30 cellular contexts compared by ENCODE assay signal in the genomic region with DNA sequence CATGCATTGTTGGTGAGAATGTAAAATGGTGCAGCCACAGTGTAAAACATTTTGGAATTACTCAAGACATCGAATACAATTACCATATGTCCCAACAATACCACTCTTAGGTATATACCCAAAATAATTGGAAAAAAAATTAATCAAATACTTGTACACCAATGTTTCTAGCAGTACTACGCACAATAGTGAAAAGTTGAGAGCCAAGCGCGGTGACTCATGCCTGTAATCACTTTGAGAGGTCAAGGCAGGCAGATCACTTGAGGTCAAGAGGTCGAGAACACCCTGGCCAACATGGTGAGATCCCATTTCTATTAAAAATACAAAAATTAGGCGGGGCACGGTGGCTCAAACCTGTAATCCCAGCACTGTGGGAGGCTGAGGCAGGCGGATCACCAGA. TPM values are rescaled to one million over a fixed set of nuclear protein-coding genes. Genes with fewer than 3 reads are reported as not detected.
"Had no signal": no experiment of that assay in that cellular context is flagged by ENCODE, and none has a peak within 500 bp of the region (broad histone marks: within the 10 kb centered on the region; RNA-seq: fewer than 3 reads in every experiment).

No MANE protein-coding gene starts in this region.

- H3K27ac ChIP-seq: stomach, suprapubic skin, testis, thoracic aorta, thyroid gland, tibial artery, tibial nerve, transverse colon, upper lobe of left lung, upper lobe of right lung, uterus, vagina had no signal

- H3K9me3 Mint-ChIP-seq: stimulated activated effector memory CD8-positive, alpha-beta T cell treated with anti-CD3 and anti-CD28 coated beads, Interleukin-12 subunit alpha, Interleukin-12 subunit beta, amount 100 ng/mL, for 72 hours; stimulated activated memory B cell treated with anti-CD40 and anti-IgM and Interleukin-4, amounts not matched to agents 10 μg/mL and 1 μg/mL and 100 μg/mL, for 72 hours; stimulated activated naive CD8-positive, alpha-beta T cell treated with anti-CD3 and anti-CD28 coated beads, Interleukin-15, Interleukin-2, amounts not matched to agents 100 ng/mL and 50 ng/mL, for 24 hours had no signal

- ATAC-seq: stimulated activated effector memory CD8-positive, alpha-beta T cell treated with anti-CD3 and anti-CD28 coated beads, Interleukin-12 subunit alpha, Interleukin-12 subunit beta, amount 100 ng/mL, for 72 hours; stimulated activated memory B cell treated with anti-CD40 and anti-IgM and Interleukin-4, amounts not matched to agents 10 μg/mL and 1 μg/mL and 100 μg/mL, for 72 hours; stimulated activated naive B cell treated with anti-CD40 and anti-IgM and Interleukin-4, amounts not matched to agents 10 μg/mL and 1 μg/mL and 100 μg/mL, for 72 hours; stimulated activated naive CD8-positive, alpha-beta T cell treated with anti-CD3 and anti-CD28 coated beads, Interleukin-15, Interleukin-2, amounts not matched to agents 100 U/mL and 50 U/mL, for 24 hours; upper lobe of right lung had no signal

- FAIRE-seq: urothelium cell line had no signal

- H3K4me1 ChIP-seq: testis, upper lobe of right lung, uterus had no signal

- H3K27ac Mint-ChIP-seq: stimulated activated effector memory CD8-positive, alpha-beta T cell treated with anti-CD3 and anti-CD28 coated beads, Interleukin-12 subunit alpha, Interleukin-12 subunit beta, amount 100 ng/mL, for 72 hours; stimulated activated memory B cell treated with anti-CD40 and anti-IgM and Interleukin-4, amounts not matched to agents 10 μg/mL and 1 μg/mL and 100 μg/mL, for 72 hours; stimulated activated naive B cell treated with anti-CD40 and anti-IgM and Interleukin-4, amounts not matched to agents 10 μg/mL and 1 μg/mL and 100 μg/mL, for 72 hours; stimulated activated naive CD8-positive, alpha-beta T cell treated with anti-CD3 and anti-CD28 coated beads, Interleukin-15, Interleukin-2, amounts not matched to agents 100 ng/mL and 50 ng/mL, for 24 hours; type B pancreatic cell had no signal

- H3K9me3 ChIP-seq: suprapubic skin, testis, thoracic aorta, thyroid gland, tibial artery, transverse colon, upper lobe of right lung, uterus, vagina had no signal

- H3K36me3 ChIP-seq: stomach, suprapubic skin, thoracic aorta, thyroid gland, tibial artery, transverse colon, upper lobe of left lung, upper lobe of right lung, uterus, vagina had no signal

- H3K4me3 Mint-ChIP-seq: stimulated activated effector memory CD8-positive, alpha-beta T cell treated with anti-CD3 and anti-CD28 coated beads, Interleukin-12 subunit alpha, Interleukin-12 subunit beta, amount 100 ng/mL, for 72 hours; stimulated activated memory B cell treated with anti-CD40 and anti-IgM and Interleukin-4, amounts not matched to agents 10 μg/mL and 1 μg/mL and 100 μg/mL, for 72 hours; stimulated activated naive B cell treated with anti-CD40 and anti-IgM and Interleukin-4, amounts not matched to agents 10 μg/mL and 1 μg/mL and 100 μg/mL, for 72 hours; stimulated activated naive CD8-positive, alpha-beta T cell treated with anti-CD3 and anti-CD28 coated beads, Interleukin-15, Interleukin-2, amounts not matched to agents 100 ng/mL and 50 ng/mL, for 24 hours; type B pancreatic cell had no signal

- DNase-seq: stimulated activated CD4-positive, alpha-beta T cell treated with anti-CD3 and anti-CD28 coated beads, Interleukin-2, amount 100 ng/mL, for 48 hours; stimulated activated CD4-positive, alpha-beta T cell treated with anti-CD3 and anti-CD28 coated beads, Interleukin-4, amount 100 ng/mL, for 1 hour; stimulated activated CD4-positive, alpha-beta T cell treated with anti-CD3 and anti-CD28 coated beads, Interleukin-4, amount 100 ng/mL, for 24 hours; stimulated activated CD4-positive, alpha-beta T cell treated with anti-CD3 and anti-CD28 coated beads, Interleukin-4, amount 100 ng/mL, for 4 hours; stimulated activated CD8-positive, alpha-beta memory T cell treated with anti-CD3 and anti-CD28 coated beads, Interleukin-4, amount 100 ng/mL, for 48 hours; stimulated activated naive B cell treated with anti-CD40 and anti-IgM and Interleukin-4, amounts not matched to agents 10 μg/mL and 1 μg/mL and 100 μg/mL, for 72 hours; stimulated activated naive CD4-positive, alpha-beta T cell; stimulated activated naive CD4-positive, alpha-beta T cell treated with Interleukin-2 at 50 U/mL for 16 hours; stimulated activated naive CD8-positive, alpha-beta T cell treated with anti-CD3 and anti-CD28 coated beads, Interleukin-15, Interleukin-2, amounts not matched to agents 100 U/mL and 50 U/mL, for 24 hours; stomach; substantia nigra; testis; thyroid gland; tibial artery; transverse colon; trophoblast cell; upper lobe of left lung; upper lobe of right lung; uterus had no signal

- H3K4me3 ChIP-seq: stomach, suprapubic skin, testis, thoracic aorta, thyroid gland, tibial artery, tibial nerve, transverse colon, upper lobe of left lung, upper lobe of right lung, uterus, vagina had no signal

- H3K27me3 ChIP-seq: testis had no signal

RNA-seq across cellular contexts. Expression of a gene that starts 3.5 kb away (rescaled TPM):
- total RNA-seq: stomach, suprapubic skin, thoracic aorta, tibial nerve, transverse colon, upper lobe of right lung, ureter, urinary bladder, vagina had no signal
